In the genomic region with DNA sequence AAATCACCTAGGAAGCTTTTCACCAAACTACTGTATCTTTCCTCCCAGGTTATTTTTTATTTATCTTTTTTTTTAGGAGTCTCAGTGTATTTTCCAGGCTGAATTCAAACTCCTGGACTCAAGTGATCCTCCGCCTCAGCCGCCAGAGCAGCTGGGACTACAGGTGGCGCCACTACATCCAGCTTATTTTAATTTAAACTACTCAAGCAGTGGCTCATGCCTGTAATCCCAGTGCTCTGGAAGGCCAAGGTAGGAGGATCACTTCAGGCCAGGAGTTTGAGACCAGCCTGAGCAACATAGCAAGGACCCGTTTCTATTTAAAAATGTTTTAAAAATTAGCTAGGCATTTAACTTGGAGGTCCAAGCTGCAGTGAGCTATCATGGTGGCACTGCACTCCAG, we compare ENCODE assay signal across 1 cellular context.
TF ChIP-seq lines count a peak whose summit lies in the region.

No MANE protein-coding gene starts in this region.

TF ChIP-seq in K562, 482 proteins besides CTCF, POLR2A, EP300 and RAD21:
- TF ChIP-seq ZNF717 (CRISPR knock-in tag; IDR thresholded peaks at IDR 0.05) (no peak), TRIM25 (IDR thresholded peaks at IDR 0.05; ENCODE audit: borderline replicate concordance) (no peak), CTCFL (IDR thresholded peaks at IDR 0.05; ENCODE audit: borderline replicate concordance, insufficient read depth, low read depth, low read length, poor library complexity, severe bottlenecking) (peak; percentile 74), SREBF1 (IDR thresholded peaks at IDR 0.05; ENCODE audit: borderline replicate concordance, low read depth, low read length) (no peak), SMARCC2 (IDR thresholded peaks at IDR 0.05; ENCODE audit: low read depth) (no peak), ZBTB17 (CRISPR knock-in tag; IDR thresholded peaks at IDR 0.05) (no peak), TBL1XR1 (IDR thresholded peaks at IDR 0.05; ENCODE audit: low read length in 2 of 2) (no peak), ZNF436 (CRISPR knock-in tag; IDR thresholded peaks at IDR 0.05) (no peak), ATF3 (IDR thresholded peaks at IDR 0.05) (0 out of 2 replicates have a peak, but pooled peaks have one; percentile 23), ATF3 (CRISPR knock-in tag; conservative IDR thresholded peaks at IDR 0.05) (no peak), CLOCK (CRISPR knock-in tag; IDR thresholded peaks at IDR 0.05; ENCODE audit: borderline replicate concordance) (no peak), GABPA (tag; conservative IDR thresholded peaks at IDR 0.05; ENCODE audit: low read depth) (no peak), ZMIZ1 (IDR thresholded peaks at IDR 0.05; ENCODE audit: low read depth in 2 of 2, low read length in 2 of 2) (no peak), E2F3 (CRISPR knock-in tag; IDR thresholded peaks at IDR 0.05) (no peak), HBP1 (CRISPR knock-in tag; IDR thresholded peaks at IDR 0.05) (no peak), IRF9 (tag; IDR thresholded peaks at IDR 0.05) (no peak), ZBTB33 (CRISPR knock-in tag; IDR thresholded peaks at IDR 0.05) (peak; percentile 100), CREBBP (IDR thresholded peaks at IDR 0.05; ENCODE audit: low read depth, low read length) (no peak)
